ENCODE assay signal across 17 cellular contexts in the genomic region with DNA sequence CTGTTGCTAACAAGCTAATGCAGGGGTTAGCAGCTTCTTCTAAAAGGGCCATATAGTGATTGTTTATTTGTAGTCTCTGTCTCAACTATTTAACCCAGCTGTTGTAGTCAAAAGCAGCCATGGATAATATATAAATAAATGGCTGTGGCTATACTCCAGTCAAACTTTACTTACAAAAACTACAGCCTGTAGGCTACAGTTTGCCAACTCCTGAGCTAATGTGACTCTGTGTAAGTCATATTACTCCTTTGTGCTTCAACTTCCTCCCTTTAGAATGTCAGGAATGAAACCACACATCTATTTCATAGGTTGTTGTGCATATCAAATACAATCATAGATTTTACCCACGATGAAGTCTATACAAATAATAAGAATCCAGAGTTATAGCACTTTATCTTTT.
"Had no signal": no experiment of that assay in that cellular context is flagged by ENCODE, and none has a peak within 500 bp of the region (broad histone marks: within the 10 kb centered on the region; RNA-seq: fewer than 3 reads in every experiment).

No MANE protein-coding gene starts in this region.

- H3K27me3 Mint-ChIP-seq: activated B cell treated with CpG ODN at 0.5 μM for 24 hours; activated CD4-positive, alpha-beta T cell treated with anti-CD3 and anti-CD28 coated beads, Interleukin-2, amount 10 ng/mL, durations not matched to agents 7 days and 5 days; activated naive CD4-positive, alpha-beta T cell treated with anti-CD3 and anti-CD28 coated beads, Interleukin-2, amount 50 U/mL, for 24 hours; stimulated activated naive B cell treated with anti-CD40 and anti-IgM and Interleukin-4, amounts not matched to agents 10 μg/mL and 1 μg/mL and 100 μg/mL, for 72 hours had no signal

- H3K27ac Mint-ChIP-seq: activated B cell treated with CpG ODN at 0.5 μM for 24 hours; activated CD4-positive, alpha-beta T cell treated with anti-CD3 and anti-CD28 coated beads, Interleukin-2, amount 10 ng/mL, durations not matched to agents 7 days and 5 days; activated naive CD4-positive, alpha-beta T cell treated with anti-CD3 and anti-CD28 coated beads, Interleukin-2, amount 50 U/mL, for 24 hours; stimulated activated naive B cell treated with anti-CD40 and anti-IgM and Interleukin-4, amounts not matched to agents 10 μg/mL and 1 μg/mL and 100 μg/mL, for 72 hours; T-helper 1 cell treated with Interleukin-12 subunit alpha and Interleukin-12 subunit beta and Interleukin-4 antibody, amounts not matched to agents 30 μg/mL and 1 μg/mL, for 36 hours had no signal

- H3K9me3 ChIP-seq: spleen, suprapubic skin, uterus had no signal

- H3K4me1 Mint-ChIP-seq: stimulated activated naive B cell treated with anti-CD40 and anti-IgM and Interleukin-4, amounts not matched to agents 10 μg/mL and 1 μg/mL and 100 μg/mL, for 72 hours had no signal

- ATAC-seq: left ventricle myocardium superior; stimulated activated naive B cell treated with anti-CD40 and anti-IgM and Interleukin-4, amounts not matched to agents 10 μg/mL and 1 μg/mL and 100 μg/mL, for 72 hours had no signal

- H3K36me3 ChIP-seq: uterus had no signal

- H3K27ac ChIP-seq: hepatocyte, parathyroid adenoma, suprapubic skin had no signal

- H3K9ac ChIP-seq: parathyroid adenoma had no signal

- H3K27me3 ChIP-seq: hepatocyte, spleen, suprapubic skin, uterus had no signal

- DNase-seq: activated B cell treated with CpG ODN at 0.5 μM for 24 hours; activated CD4-positive, alpha-beta T cell treated with anti-CD3 and anti-CD28 coated beads, Interleukin-2, amount 10 ng/mL, durations not matched to agents 7 days and 5 days; activated effector memory CD4-positive, alpha-beta T cell treated with Interleukin-2 at 50 U/mL for 16 hours; amniotic stem cell; cerebellar nuclear complex; kidney; left ventricle myocardium superior; mesendoderm; spleen; stimulated activated CD4-positive, alpha-beta T cell treated with anti-CD3 and anti-CD28 coated beads, Interleukin-1b, Interleukin-23, amount 100 ng/mL, for 48 hours; stimulated activated naive B cell treated with anti-CD40 and anti-IgM and Interleukin-4, amounts not matched to agents 10 μg/mL and 1 μg/mL and 100 μg/mL, for 72 hours; uterus had no signal

- H3K4me3 Mint-ChIP-seq: activated B cell treated with CpG ODN at 0.5 μM for 24 hours; activated CD4-positive, alpha-beta T cell treated with anti-CD3 and anti-CD28 coated beads, Interleukin-2, amount 10 ng/mL, durations not matched to agents 7 days and 5 days; activated naive CD4-positive, alpha-beta T cell treated with anti-CD3 and anti-CD28 coated beads, Interleukin-2, amount 50 U/mL, for 24 hours; stimulated activated naive B cell treated with anti-CD40 and anti-IgM and Interleukin-4, amounts not matched to agents 10 μg/mL and 1 μg/mL and 100 μg/mL, for 72 hours; T-helper 1 cell treated with Interleukin-12 subunit alpha and Interleukin-12 subunit beta and Interleukin-4 antibody, amounts not matched to agents 30 μg/mL and 1 μg/mL, for 36 hours had no signal

- H3K4me3 ChIP-seq: hepatocyte, spleen, suprapubic skin, uterus had no signal
